Comparison of ENCODE assay signal across 22 cellular contexts in genomic region chr17:18245038-18245776, GRCh38.
"Had no signal": no experiment of that assay in that cellular context is flagged by ENCODE, and none has a peak within 500 bp of the region (broad histone marks: within the 10 kb centered on the region; RNA-seq: fewer than 3 reads in every experiment).

No MANE protein-coding gene starts in this region.

- H3K27me3 Mint-ChIP-seq: activated CD4-positive, alpha-beta T cell treated with anti-CD3 and anti-CD28 coated beads, Interleukin-2, amount 10 ng/mL, durations not matched to agents 24 days and 14 days; activated T-cell treated with anti-CD3 and anti-CD28 coated beads, Interleukin-2, amount 50 U/mL, for 24 hours; central memory CD8-positive, alpha-beta T cell; stimulated activated naive CD8-positive, alpha-beta T cell treated with anti-CD3 and anti-CD28 coated beads, Interleukin-15, Interleukin-2, amounts not matched to agents 100 ng/mL and 50 ng/mL, for 24 hours had no signal

- H3K4me3 Mint-ChIP-seq: activated CD4-positive, alpha-beta T cell treated with anti-CD3 and anti-CD28 coated beads, Interleukin-2, amount 10 ng/mL, durations not matched to agents 24 days and 14 days; activated CD8-positive, alpha-beta T cell treated with anti-CD3 and anti-CD28 coated beads, Interleukin-2, amount 10 ng/mL, durations not matched to agents 7 days and 5 days; activated T-cell treated with anti-CD3 and anti-CD28 coated beads, Interleukin-2, amount 50 U/mL, for 24 hours; central memory CD8-positive, alpha-beta T cell; neural crest cell; stimulated activated naive CD8-positive, alpha-beta T cell treated with anti-CD3 and anti-CD28 coated beads, Interleukin-15, Interleukin-2, amounts not matched to agents 100 ng/mL and 50 ng/mL, for 24 hours had no signal

- H3K4me3 ChIP-seq: body of pancreas, colonic mucosa, esophagus muscularis mucosa, gastroesophageal sphincter, heart left ventricle, ovary, psoas muscle, skin epidermis, tibial nerve had no signal

- H3K36me3 ChIP-seq: ovary had no signal

- H3K4me1 ChIP-seq: colonic mucosa had no signal

- ATAC-seq: activated CD8-positive, alpha-beta T cell treated with anti-CD3 and anti-CD28 coated beads, Interleukin-2, amount 10 ng/mL, durations not matched to agents 7 days and 5 days; body of pancreas; gastroesophageal sphincter; heart left ventricle; left lobe of liver; psoas muscle; right cardiac atrium had no signal

- H3K27ac ChIP-seq: body of pancreas, colonic mucosa, esophagus muscularis mucosa, gastroesophageal sphincter, heart left ventricle, psoas muscle, skin epidermis, tibial nerve had no signal

- H3K9me3 Mint-ChIP-seq: activated CD4-positive, alpha-beta T cell treated with anti-CD3 and anti-CD28 coated beads, Interleukin-2, amount 10 ng/mL, durations not matched to agents 24 days and 14 days; activated T-cell treated with anti-CD3 and anti-CD28 coated beads, Interleukin-2, amount 50 U/mL, for 24 hours; activated T-helper 2 cell treated with anti-CD3 and anti-CD28 coated beads, Interferon-gamma antibody, Interleukin-2, Interleukin-4, amounts not matched to agents 10 μg/mL and 5 μg/mL and 100 μg/mL, durations not matched to agents 14 hours and 24 hours and 36 hours; central memory CD8-positive, alpha-beta T cell; neural crest cell; stimulated activated naive CD8-positive, alpha-beta T cell treated with anti-CD3 and anti-CD28 coated beads, Interleukin-15, Interleukin-2, amounts not matched to agents 100 ng/mL and 50 ng/mL, for 24 hours had no signal

- H3K9me3 ChIP-seq: body of pancreas, colonic mucosa, esophagus muscularis mucosa, gastroesophageal sphincter, heart left ventricle, ovary, psoas muscle, tibial nerve had no signal

- H3K27ac Mint-ChIP-seq: activated CD4-positive, alpha-beta T cell treated with anti-CD3 and anti-CD28 coated beads, Interleukin-2, amount 10 ng/mL, durations not matched to agents 24 days and 14 days; activated CD8-positive, alpha-beta T cell treated with anti-CD3 and anti-CD28 coated beads, Interleukin-2, amount 10 ng/mL, durations not matched to agents 7 days and 5 days; activated T-cell treated with anti-CD3 and anti-CD28 coated beads, Interleukin-2, amount 50 U/mL, for 24 hours; activated T-helper 2 cell treated with anti-CD3 and anti-CD28 coated beads, Interferon-gamma antibody, Interleukin-2, Interleukin-4, amounts not matched to agents 10 μg/mL and 5 μg/mL and 100 μg/mL, durations not matched to agents 14 hours and 24 hours and 36 hours; stimulated activated naive CD8-positive, alpha-beta T cell treated with anti-CD3 and anti-CD28 coated beads, Interleukin-15, Interleukin-2, amounts not matched to agents 100 ng/mL and 50 ng/mL, for 24 hours had no signal

- H3K27me3 ChIP-seq: body of pancreas, colonic mucosa, esophagus muscularis mucosa, gastroesophageal sphincter, heart left ventricle, ovary, tibial nerve had no signal

- DNase-seq: activated CD4-positive, alpha-beta T cell treated with anti-CD3 and anti-CD28 coated beads, Interleukin-2, amount 10 ng/mL, durations not matched to agents 24 days and 14 days; activated CD8-positive, alpha-beta T cell treated with anti-CD3 and anti-CD28 coated beads, Interleukin-2, amount 10 ng/mL, durations not matched to agents 7 days and 5 days; activated naive CD4-positive, alpha-beta T cell treated with Interleukin-2 at 50 U/mL for 16 hours; activated T-cell treated with anti-CD3 and anti-CD28 coated beads, Interleukin-2, amount 50 U/mL, for 24 hours; body of pancreas; colonic mucosa; heart left ventricle; kidney; midbrain; psoas muscle; right cardiac atrium; stimulated activated CD4-positive, alpha-beta T cell treated with anti-CD3 and anti-CD28 coated beads, Interleukin-2, amount 100 ng/mL, for 48 hours had no signal
